Comparison of ENCODE assay signal across 19 cellular contexts in the genomic region with DNA sequence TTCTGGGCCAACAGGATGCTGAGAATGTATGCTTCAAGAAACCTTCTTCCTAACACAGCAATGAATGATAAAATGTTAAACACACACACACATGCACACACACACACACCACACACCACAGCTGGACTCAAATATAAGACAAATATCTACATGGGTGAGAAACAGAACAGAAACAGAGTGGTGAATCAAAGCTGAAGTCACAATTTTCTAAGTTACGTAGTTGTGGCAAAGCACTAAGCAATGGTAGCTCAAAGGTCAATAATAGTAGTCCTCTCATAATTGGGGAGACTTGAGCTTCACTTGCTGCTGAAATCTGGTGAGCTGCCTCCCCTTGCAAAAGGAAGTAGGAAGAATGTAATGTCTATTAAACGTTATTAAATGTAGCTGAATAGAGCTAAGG. TPM values are rescaled to one million over a fixed set of nuclear protein-coding genes. Genes with fewer than 3 reads are reported as not detected.
DNase-seq lines count a peak whose midpoint lies in the region; ATAC-seq, FAIRE-seq and TF ChIP-seq lines count a peak whose summit lies in the region.
"Had no signal": no experiment of that assay in that cellular context is flagged by ENCODE, and none has a peak within 500 bp of the region (broad histone marks: within the 10 kb centered on the region; RNA-seq: fewer than 3 reads in every experiment).

No MANE protein-coding gene starts in this region.

- TF ChIP-seq POLR2A in GM12878 (IDR thresholded peaks at IDR 0.05; ENCODE audit: low read depth, low read length): no peak
- TF ChIP-seq POLR2A in testis (IDR thresholded peaks at IDR 0.05): no peak

- RAD21 ChIA-PET in GM12878 (lab: Charles Lee; ENCODE audit: unreplicated experiment): no interaction called here

- no peak overlapping the region for H3K27ac ChIP-seq in GM23338 (ENCODE audit: low read depth)
- no peak overlapping the region for H3K27ac ChIP-seq in GM12878 (ENCODE audit: control insufficient read depth, insufficient read depth)
- no peak overlapping the region for H3K27ac ChIP-seq in testis
- H3K27ac ChIP-seq: BLaER1, HL-60, KMS-11 had no signal

- H3K9me3 ChIP-seq in GM12878 (replicated peaks; ENCODE audit: control insufficient read depth, insufficient read depth, low read length) (no peaks in the 10 kb centered on the region), testis (no peaks in the 10 kb centered on the region)
- H3K9me3 ChIP-seq: BLaER1, HAP-1 had no signal

- no peak for FAIRE-seq in GM12878 (lab: Jason Lieb, UNC)

- no peaks in the 10 kb centered on the region for H3F3A ChIP-seq in GM23338 (replicated peaks; ENCODE audit: low read depth)

- H3K9me3 Mint-ChIP-seq in GM23338: no peaks in the 10 kb centered on the region; the same call in 2 of the 3 replicates

- no peak overlapping the region for H3K27ac Mint-ChIP-seq in GM23338
- H3K27ac Mint-ChIP-seq: CD14-positive monocyte had no signal

- POLR2A ChIA-PET in GM12878 (lab: Charles Lee): no interaction called here

- H3K4me2 ChIP-seq in GM23338 (no peak overlapping the region), GM12878 (ENCODE audit: control insufficient read depth, insufficient read depth) (no peak overlapping the region)
- H3K4me2 ChIP-seq: BLaER1, KMS-11 had no signal

- no peak overlapping the region for H3K4me3 Mint-ChIP-seq in GM23338
- H3K4me3 Mint-ChIP-seq: CD14-positive monocyte; CD4-positive, alpha-beta memory T cell had no signal

- WGBS in GM12878 (ENCODE audit: insufficient coverage, insufficient replicate concordance, low lambda C conversion rate, missing lambda C conversion rate): 11% methylated on average over 2 of the region's 2 CpGs
- WGBS in testis, 2 donors: 84% methylated on average over 2 of the region's 2 CpGs

- H2AFZ ChIP-seq in GM23338 (peak overlapping the region; percentile 48; the same call in 1 of the 2 replicates), GM12878 (ENCODE audit: control insufficient read depth, low read depth, low read length) (no peak overlapping the region)

- H3K4me1 Mint-ChIP-seq in GM23338: peaks cover 10% of the 10 kb centered on the region

- DNase-seq in GM10266 (ENCODE audit: extremely low spot score) (peak; percentile 8), GM23338 (ENCODE audit: low spot score) (no peak), GM12878 (ENCODE audit: low read depth, low spot score) (no peak), testis (no peak), NCI-H1436 (lab: John Stamatoyannopoulos, UW) (no peak), NCI-H1092 treated with DMSO at 0.1 percent for 48 hours (lab: John Stamatoyannopoulos, UW) (no peak), OCI-M1 (lab: John Stamatoyannopoulos, UW) (no peak)
- DNase-seq: 8988T; CD4-positive, alpha-beta memory T cell; DMS153; DMS79 treated with DMSO at 0.1 percent for 48 hours; EL had no signal

- in situ Hi-C loops in GM12878 (cut with MboI): no loop called here

- ATAC-seq in GM18867 (IDR thresholded peaks at IDR 0.05; ENCODE audit: unreplicated experiment) (peak; percentile 61), GM23338 (no peak), GM12878 (peak; percentile 42)

- H3K9ac ChIP-seq in GM12878 (ENCODE audit: control insufficient read depth, insufficient read depth, low read length): no peak overlapping the region
- H3K9ac ChIP-seq: BLaER1, KMS-11 had no signal

- H3K4me3 ChIP-seq in GM23338 (no peak overlapping the region), GM12878 (no peak overlapping the region), testis (no peak overlapping the region)
- H3K4me3 ChIP-seq: BLaER1, HAP-1 had no signal

- no peak for TF ChIP-seq EP300 in GM12878 (IDR thresholded peaks at IDR 0.05; ENCODE audit: borderline replicate concordance in 1 of 2, control insufficient read depth in 1 of 2, low read depth in 2 of 2, low read length in 2 of 2)

- H3K79me2 ChIP-seq in GM23338 (replicated peaks; ENCODE audit: insufficient read depth) (no peaks in the 10 kb centered on the region), GM12878 (ENCODE audit: control insufficient read depth, insufficient read depth, low read length) (no peaks in the 10 kb centered on the region)

- no peaks in the 10 kb centered on the region for H4K20me1 ChIP-seq in GM23338 (replicated peaks; ENCODE audit: insufficient read depth)
- H4K20me1 ChIP-seq in GM12878 (ENCODE audit: control insufficient read depth, insufficient read depth): no peaks in the 10 kb centered on the region
- H4K20me1 ChIP-seq: BLaER1 had no signal

- no TSS peak for BruUV-seq in GM12878 (replicated peaks; lab: Mats Ljungman, UMichigan)

- TF ChIP-seq RAD21 in GM12878 (IDR thresholded peaks at IDR 0.05; ENCODE audit: insufficient read depth, low read depth, low read length): no peak

- intact Hi-C loops in GM12878 (cut with micrococcal nuclease; ENCODE audit: unreplicated experiment) (no loop called here), testis (cut with DNase I; ENCODE audit: low total_unique reads) (no loop called here)

- no peaks in the 10 kb centered on the region for H3K36me3 Mint-ChIP-seq in GM23338 (ENCODE audit: low read depth)
- H3K36me3 Mint-ChIP-seq: CD14-positive monocyte; CD4-positive, alpha-beta memory T cell had no signal

- H3K4me1 ChIP-seq in GM23338 (ENCODE audit: insufficient read depth): no peaks in the 10 kb centered on the region; the same call in 1 of the 2 replicates
- H3K4me1 ChIP-seq in GM12878 (ENCODE audit: control insufficient read depth, insufficient read depth, low read length): no peaks in the 10 kb centered on the region
- no peaks in the 10 kb centered on the region for H3K4me1 ChIP-seq in testis
- H3K4me1 ChIP-seq: BLaER1, HAP-1 had no signal

- TF ChIP-seq CTCF in GM10266 (IDR thresholded peaks at IDR 0.05; ENCODE audit: control insufficient read depth, insufficient read depth, low read depth, missing control alignments) (no peak), GM23338 (conservative IDR thresholded peaks at IDR 0.05; ENCODE audit: low read depth in 2 of 2) (no peak), GM12878 (IDR thresholded peaks at IDR 0.05 in 2 of 3, conservative IDR thresholded peaks at IDR 0.05 in 1 of 3; ENCODE audit: control insufficient read depth in 2 of 3, extremely low read depth in 1 of 3, insufficient read depth in 1 of 3, low read depth in 3 of 3, low read length in 3 of 3) (no peak), testis (IDR thresholded peaks at IDR 0.05) (no peak)

- no peaks in the 10 kb centered on the region for H3K27me3 ChIP-seq in GM23338 (ENCODE audit: insufficient read depth)
- no peaks in the 10 kb centered on the region; a peak in 1 of 4 replicates for H3K27me3 ChIP-seq in GM12878 (replicated peaks in 1 of 2; ENCODE audit: control insufficient read depth in 2 of 2, insufficient read depth in 2 of 2, low read length in 1 of 2)
- no peaks in the 10 kb centered on the region for H3K27me3 ChIP-seq in testis
- H3K27me3 ChIP-seq: BLaER1 had no signal

- SMC1A ChIA-PET in GM12878 (lab: Charles Lee; ENCODE audit: uncharacterized antibody, unreplicated experiment): interaction anchor here (1.2 to 1.5 kb wide), 3 partner anchors 11 to 15 kb away, joined by 3 to 6 read pairs (median 4); no protein-coding TSS in a partner anchor

- no peaks in the 10 kb centered on the region for H3K9me2 ChIP-seq in GM23338 (ENCODE audit: insufficient read depth)

- no peaks in the 10 kb centered on the region for H3K27me3 Mint-ChIP-seq in GM23338 (ENCODE audit: insufficient read depth, low read depth, poor library complexity)
- H3K27me3 Mint-ChIP-seq: CD4-positive, alpha-beta memory T cell had no signal

- CTCF ChIA-PET in GM12878 (lab: Yijun Ruan, JAX): interaction anchor here (0.5 to 1.3 kb wide), 2 partner anchors 153 to 1610 kb away, joined by 3 read pairs; no protein-coding TSS in a partner anchor

- H3K36me3 ChIP-seq in GM23338 (ENCODE audit: insufficient read depth) (no peaks in the 10 kb centered on the region), GM12878 (ENCODE audit: control insufficient read depth in 2 of 2, insufficient read depth in 2 of 2, low read length in 1 of 2) (no peaks in the 10 kb centered on the region), testis (ENCODE audit: low read depth, missing control alignments) (no peaks in the 10 kb centered on the region)
- H3K36me3 ChIP-seq: BLaER1, HAP-1 had no signal

RNA-seq across cellular contexts. Expression of a gene that starts 33.7 kb away (rescaled TPM):
- total RNA-seq in GM23338 (2014; rRNA removed; shearing (Covaris generic)): 4.9 and 12.0 TPM in 2 replicates
- polyA plus RNA-seq in GM23338 (2016; fragmentation: Nextera tagmentation; extraction: Ambion mirVana) (1.8 and 2.6 TPM in 2 replicates), GM12878 (2011; rRNA removed) (0.43 and 0.46 TPM in 2 replicates), GM12878 (2014; fragmentation: Illumina TruSeq; extraction: Trizol) (0.08 and 0.28 TPM in 2 replicates), GM12878 (2014; fragmentation: Nextera tagmentation; extraction: Ambion mirVana) (under 1 TPM; 0.02 to 0.04 TPM), GM12878 (2014; rRNA removed) (0.03 and 0.05 TPM in 2 replicates), GM12878 (2016; fragmentation: Nextera tagmentation; extraction: Ambion mirVana) (under 1 TPM; 0.16 to 0.56 TPM), testis (ENCODE audit: insufficient read depth, low read depth, low replicate concordance) (7.5 TPM)
- total RNA-seq in GM12878 (2013; cell fraction: nucleolus; rRNA removed): 1.2 and 1.4 TPM in 2 replicates
- total RNA-seq in GM12878 (2014; rRNA removed) (0.11 and 0.44 TPM in 2 replicates), GM12878 (2014; rRNA removed; fragmentation: Illumina TruSeq; extraction: Trizol) (0.22 and 0.37 TPM in 2 replicates), GM12878 (2021) (0.26 and 0.40 TPM in 2 replicates), testis (1 to 10 TPM; 7.3 to 8.1 TPM)
- polyA plus RNA-seq in GM12878 (2011; ENCODE audit: low read depth): 0.29 TPM
- polyA plus RNA-seq in GM12878 (2011; cell fraction: cytosol; rRNA removed): 0.08 and 0.16 TPM in 2 replicates
- polyA plus RNA-seq in GM12878 (2011; cell fraction: nucleus; rRNA removed): 0.61 and 0.78 TPM in 2 replicates
- 0.43 and 0.44 TPM in 2 replicates for polyA plus RNA-seq in GM12878 (2012)
- 1.0 and 1.7 TPM in 2 replicates for polyA minus RNA-seq in GM12878 (2011; rRNA and poly(A)+ RNA removed)
- polyA minus RNA-seq in GM12878 (2011; cell fraction: cytosol; rRNA and poly(A)+ RNA removed): 0.52 and 0.80 TPM in 2 replicates
- polyA minus RNA-seq in GM12878 (2011; cell fraction: nucleus; rRNA and poly(A)+ RNA removed): 0.60 and 1.7 TPM in 2 replicates
- total RNA-seq: G401 had no signal

RNA-seq across cellular contexts. Expression of a gene that starts 33.7 kb away (rescaled TPM):
- total RNA-seq in GM23338 (2014; rRNA removed; shearing (Covaris generic)): 15.2 and 15.6 TPM in 2 replicates
- polyA plus RNA-seq in GM23338 (2016; fragmentation: Nextera tagmentation; extraction: Ambion mirVana): 13.6 and 13.8 TPM in 2 replicates
- 9.8 and 9.9 TPM in 2 replicates for total RNA-seq in GM12878 (2013; cell fraction: nucleolus; rRNA removed)
- total RNA-seq in GM12878 (2014; rRNA removed): 9.4 and 9.9 TPM in 2 replicates
- total RNA-seq in GM12878 (2014; rRNA removed; fragmentation: Illumina TruSeq; extraction: Trizol): 7.6 and 8.3 TPM in 2 replicates
- total RNA-seq in GM12878 (2021): 7.7 and 9.8 TPM in 2 replicates
- 2.4 TPM for polyA plus RNA-seq in GM12878 (2011; ENCODE audit: low read depth)
- polyA plus RNA-seq in GM12878 (2011; rRNA removed): 11.9 TPM in 2 replicates
- polyA plus RNA-seq in GM12878 (2011; cell fraction: cytosol; rRNA removed): 10.6 and 11.6 TPM in 2 replicates
- polyA plus RNA-seq in GM12878 (2011; cell fraction: nucleus; rRNA removed): 7.3 and 8.9 TPM in 2 replicates
- polyA plus RNA-seq in GM12878 (2012): 4.6 and 6.9 TPM in 2 replicates
- 5.0 and 5.6 TPM in 2 replicates for polyA plus RNA-seq in GM12878 (2014; fragmentation: Illumina TruSeq; extraction: Trizol)
- polyA plus RNA-seq in GM12878 (2014; fragmentation: Nextera tagmentation; extraction: Ambion mirVana): 1 to 10 TPM; 6.0 to 6.3 TPM
- polyA plus RNA-seq in GM12878 (2014; rRNA removed): 7.3 and 7.8 TPM in 2 replicates
- 10 to 100 TPM in 1 of 2 experiments, 1 to 10 TPM in 1; 9.1 to 11.1 TPM for polyA plus RNA-seq in GM12878 (2016; fragmentation: Nextera tagmentation; extraction: Ambion mirVana)
- polyA minus RNA-seq in GM12878 (2011; rRNA and poly(A)+ RNA removed): 13.5 and 17.6 TPM in 2 replicates
- polyA minus RNA-seq in GM12878 (2011; cell fraction: cytosol; rRNA and poly(A)+ RNA removed): 5.3 and 6.5 TPM in 2 replicates
- polyA minus RNA-seq in GM12878 (2011; cell fraction: nucleus; rRNA and poly(A)+ RNA removed): 15.6 and 21.6 TPM in 2 replicates
- 1 to 10 TPM; 9.0 to 9.4 TPM for total RNA-seq in testis
- 10.6 TPM for polyA plus RNA-seq in testis (ENCODE audit: insufficient read depth, low read depth, low replicate concordance)
